In genomic region chr5:144100702-144101101, GRCh38 we compare ENCODE assay signal across 21 cellular contexts.
"Had no signal": no experiment of that assay in that cellular context is flagged by ENCODE, and none has a peak within 500 bp of the region (broad histone marks: within the 10 kb centered on the region; RNA-seq: fewer than 3 reads in every experiment).

No MANE protein-coding gene starts in this region.

- H3K9me3 ChIP-seq: Peyer's patch, SJCRH30 had no signal

- H3K4me3 ChIP-seq: PC-9, Peyer's patch, SJCRH30 had no signal

- H3K36me3 ChIP-seq: Peyer's patch, SJCRH30 had no signal

- ATAC-seq: Right ventricle myocardium inferior had no signal

- H3K27ac ChIP-seq: PC-9, Peyer's patch, SJCRH30 had no signal

- H3K4me1 ChIP-seq: Peyer's patch, SJCRH30 had no signal

- H3K27me3 ChIP-seq: Peyer's patch, SJCRH30 had no signal

- DNase-seq: KBM-7; NCI-H1092; NCI-H1105 treated with DMSO at 0.1 percent for 48 hours; NCI-H1417 treated with DMSO at 0.1 percent for 48 hours; NCI-H146; NCI-H1694 treated with DMSO at 0.1 percent for 48 hours; NCI-H2029; NCI-H2081 treated with DMSO at 0.1 percent for 48 hours; NCI-H2171; NCI-H226; NCI-H446; NCI-H510A; NCI-H524 treated with DMSO at 0.1 percent for 48 hours; NCI-H69; NCI-H774; NK-92 treated with Interleukin-12 subunit alpha and Interleukin-12 subunit beta, amount 100 ng/mL, for 24 hours; PC-9; Peyer's patch; SHP77 treated with DMSO at 0.1 percent for 48 hours; SJCRH30 had no signal
